Comparison of ENCODE assay signal across 19 cellular contexts in genomic region chr9:76378367-76379073, GRCh38.
"Had no signal": no experiment of that assay in that cellular context is flagged by ENCODE, and none has a peak within 500 bp of the region (broad histone marks: within the 10 kb centered on the region; RNA-seq: fewer than 3 reads in every experiment).

No MANE protein-coding gene starts in this region.

- FAIRE-seq: endometrium had no signal

- H3K4me3 ChIP-seq: heart right ventricle, mucosa of descending colon, tibial nerve, uterus had no signal

- H3K9me3 ChIP-seq: heart right ventricle, mucosa of descending colon, tibial nerve, uterus had no signal

- H3K36me3 ChIP-seq: uterus had no signal

- H3K27me3 ChIP-seq: heart right ventricle, tibial nerve, uterus had no signal

- DNase-seq: activated CD4-positive, alpha-beta T cell treated with anti-CD3 and anti-CD28 coated beads, Interleukin-2, amount 10 ng/mL, durations not matched to agents 7 days and 5 days; activated CD8-positive, alpha-beta T cell treated with anti-CD3 and anti-CD28 coated beads, Interleukin-2, amount 10 ng/mL, durations not matched to agents 7 days and 5 days; activated naive CD4-positive, alpha-beta T cell treated with Interleukin-2 at 50 U/mL for 16 hours; activated naive CD8-positive, alpha-beta T cell treated with anti-CD3 and anti-CD28 coated beads, Interleukin-2, amount 10 ng/mL, durations not matched to agents 7 days and 5 days; activated T-cell treated with anti-CD3 and anti-CD28 coated beads, Interleukin-2, amount 50 U/mL, for 24 hours; aorta; cerebellar nuclear complex; cortex of kidney; heart right ventricle; immature natural killer cell; mucosa of descending colon; naive B cell; stimulated activated CD4-positive, alpha-beta T cell treated with anti-CD3 and anti-CD28 coated beads, Interleukin-2, amount 100 ng/mL, for 24 hours; stimulated activated naive CD8-positive, alpha-beta T cell treated with anti-CD3 and anti-CD28 coated beads, Interleukin-15, Interleukin-2, amounts not matched to agents 100 U/mL and 50 U/mL, for 24 hours; substantia nigra; uterus had no signal

- H3K27ac ChIP-seq: heart right ventricle, tibial nerve, uterus had no signal

- H3K4me1 ChIP-seq: uterus had no signal

- ATAC-seq: activated CD4-positive, CD25-positive, alpha-beta regulatory T cell treated with anti-CD3 and anti-CD28 coated beads, Interleukin-2, amount 50 U/mL, for 24 hours; activated CD8-positive, alpha-beta T cell treated with anti-CD3 and anti-CD28 coated beads, Interleukin-2, amount 10 ng/mL, durations not matched to agents 7 days and 5 days; heart right ventricle; mucosa of descending colon; stimulated activated naive CD8-positive, alpha-beta T cell treated with anti-CD3 and anti-CD28 coated beads, Interleukin-15, Interleukin-2, amounts not matched to agents 100 U/mL and 50 U/mL, for 24 hours had no signal
